17 cellular contexts compared by ENCODE assay signal in the genomic region with DNA sequence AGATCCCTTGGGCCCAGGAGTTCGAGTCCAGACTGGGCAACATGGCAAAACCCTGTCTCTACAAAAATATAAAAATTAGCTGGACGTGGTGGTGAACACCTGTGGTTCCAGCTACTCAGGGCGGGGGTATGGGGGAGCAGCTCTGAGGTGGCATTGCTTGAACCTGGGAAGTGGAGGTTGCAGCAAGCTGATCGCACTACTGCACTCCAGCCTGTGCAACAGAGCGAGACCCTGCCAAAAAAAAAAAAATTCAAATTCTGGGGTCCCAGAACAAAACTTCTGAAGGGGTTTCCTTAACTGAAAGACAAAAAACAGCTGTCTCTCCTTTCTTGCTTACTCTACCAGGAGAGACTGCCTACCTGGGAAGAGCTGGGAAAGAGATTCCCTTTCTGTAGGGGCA. TPM values are rescaled to one million over a fixed set of nuclear protein-coding genes. Genes with fewer than 3 reads are reported as not detected.
A peak's percentile ranks its signal among the peaks of the same experiment; 100 is the strongest.
DNase-seq lines count a peak whose midpoint lies in the region; ATAC-seq and TF ChIP-seq lines count a peak whose summit lies in the region.
"Had no signal": no experiment of that assay in that cellular context is flagged by ENCODE, and none has a peak within 500 bp of the region (broad histone marks: within the 10 kb centered on the region; RNA-seq: fewer than 3 reads in every experiment).

No MANE protein-coding gene starts in this region.

- H3K4me3 ChIP-seq in GM06990 (replicated peaks; ENCODE audit: low read depth, low read length) (no peak overlapping the region), adipocyte (ENCODE audit: low read length) (peak overlapping the region; percentile 54), lower lobe of right lung (no peak overlapping the region), skin epidermis (no peak overlapping the region)
- H3K4me3 ChIP-seq: dorsolateral prefrontal cortex, Peyer's patch had no signal

- no peaks in the 10 kb centered on the region for H3K9me3 ChIP-seq in adipocyte (ENCODE audit: control insufficient read depth, low read length)
- H3K9me3 ChIP-seq in lower lobe of right lung: no peaks in the 10 kb centered on the region
- H3K9me3 ChIP-seq: BE2C, Peyer's patch had no signal

- intact Hi-C loops in lower lobe of right lung (cut with DNase I): no loop called here

- H3K9ac ChIP-seq in adipocyte (ENCODE audit: low read length): peak overlapping the region; percentile 65

- no peak for ATAC-seq in lower lobe of right lung
- no peak for ATAC-seq in HG03378 (IDR thresholded peaks at IDR 0.05; ENCODE audit: unreplicated experiment)
- ATAC-seq in HG03025 (IDR thresholded peaks at IDR 0.05; ENCODE audit: low FRiP score, unreplicated experiment): no peak
- ATAC-seq: activated T-cell treated with anti-CD3 and anti-CD28 coated beads, Interleukin-2, amount 50 U/mL, for 72 hours had no signal

- H3K36me3 ChIP-seq in GM06990 (ENCODE audit: control insufficient read depth, insufficient read depth, low read length): peaks cover 2% of the 10 kb centered on the region; the same call in 1 of the 2 replicates
- peaks cover 15% of the 10 kb centered on the region for H3K36me3 ChIP-seq in adipocyte (ENCODE audit: control insufficient read depth, insufficient read depth, low read length, severe bottlenecking)
- H3K36me3 ChIP-seq in lower lobe of right lung: no peaks in the 10 kb centered on the region
- H3K36me3 ChIP-seq: BE2C, Peyer's patch had no signal

- peaks cover 68% of the 10 kb centered on the region for H3K4me1 ChIP-seq in adipocyte (ENCODE audit: control insufficient read depth, insufficient read depth, low read length)
- peaks cover 28% of the 10 kb centered on the region for H3K4me1 ChIP-seq in lower lobe of right lung
- H3K4me1 ChIP-seq: BE2C had no signal

- peak; percentile 43 for DNase-seq in GM06990 (ENCODE audit: extremely low read depth, insufficient read length)
- no peak for DNase-seq in adipocyte (ENCODE audit: low read depth)
- no peak for DNase-seq in lower lobe of right lung
- DNase-seq in RKO (ENCODE audit: low spot score): no peak
- DNase-seq in NCI-H1930 (lab: John Stamatoyannopoulos, UW): no peak
- DNase-seq: activated CD4-positive, alpha-beta T cell treated with anti-CD3 and anti-CD28 coated beads for 48 hours; activated T-cell treated with anti-CD3 and anti-CD28 coated beads, Interleukin-2, amount 50 U/mL, for 72 hours; amniotic stem cell; KBM-7; NCI-H146; NCI-H510A treated with DMSO at 0.1 percent for 48 hours had no signal

- H3K27ac ChIP-seq in lower lobe of right lung: peak overlapping the region; percentile 60
- peak overlapping the region in 16 of 21 experiments; percentile 5 to 85 (median 68) for H3K27ac ChIP-seq in skin epidermis

- H3K27me3 ChIP-seq in GM06990 (replicated peaks; ENCODE audit: control insufficient read depth, insufficient read depth, low read length) (no peaks in the 10 kb centered on the region), adipocyte (replicated peaks; ENCODE audit: control insufficient read depth, insufficient read depth, low read length) (no peaks in the 10 kb centered on the region), lower lobe of right lung (ENCODE audit: low read depth) (no peaks in the 10 kb centered on the region)
- H3K27me3 ChIP-seq: BE2C, dorsolateral prefrontal cortex, Peyer's patch had no signal

- TF ChIP-seq CTCF in GM06990 (IDR thresholded peaks at IDR 0.05; ENCODE audit: insufficient read depth, low read length, poor library complexity, severe bottlenecking): no peak
- no peak for TF ChIP-seq CTCF in lower lobe of right lung (IDR thresholded peaks at IDR 0.05)

RNA-seq across cellular contexts. Expression of a gene that starts 27.0 kb away (rescaled TPM):
- 13.7 TPM for total RNA-seq in lower lobe of right lung
